ENCODE assay signal across 1 cellular context in genomic region chr7:14021069-14021468, GRCh38.
TF ChIP-seq lines count a peak whose summit lies in the region.

No MANE protein-coding gene starts in this region.

TF ChIP-seq in SK-N-SH, 30 proteins besides CTCF, POLR2A, EP300 and RAD21 (continued from another document):
- TF ChIP-seq PBX3 (IDR thresholded peaks at IDR 0.05) = no peak
- TF ChIP-seq MEF2A (IDR thresholded peaks at IDR 0.05; ENCODE audit: borderline replicate concordance, low read depth) = no peak
- peak; percentile 30; the same call in 1 of the 2 replicates for TF ChIP-seq MAX (IDR thresholded peaks at IDR 0.05; ENCODE audit: low read depth)
- no peak for TF ChIP-seq IRF3 (IDR thresholded peaks at IDR 0.05; ENCODE audit: low read depth, low read length)
- TF ChIP-seq FOXJ3 (CRISPR knock-in tag; IDR thresholded peaks at IDR 0.05) = no peak
- TF ChIP-seq REST (IDR thresholded peaks at IDR 0.05; ENCODE audit: low read depth, low read length) = no peak
